ENCODE assay signal across 29 cellular contexts in the genomic region with DNA sequence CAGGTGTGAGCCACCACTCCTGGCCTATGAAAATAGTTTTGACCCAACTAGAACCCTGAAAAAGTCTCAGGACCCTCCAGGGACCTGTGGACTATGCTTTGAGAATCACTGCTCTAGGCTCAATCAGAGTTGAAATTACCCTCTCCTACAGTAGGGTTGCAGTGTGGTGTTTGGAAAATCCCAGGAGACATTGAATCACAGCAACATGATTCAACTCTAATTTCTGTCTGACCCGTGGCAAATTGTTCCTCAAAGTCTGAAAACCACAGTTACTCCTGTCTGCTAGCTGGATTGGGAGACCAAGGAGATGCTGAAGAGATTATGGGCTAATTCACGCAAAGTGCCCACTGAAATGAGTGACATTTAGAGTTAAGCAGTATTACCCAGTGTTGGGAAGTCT. TPM values are rescaled to one million over a fixed set of nuclear protein-coding genes. Genes with fewer than 3 reads are reported as not detected.
A peak's percentile ranks its signal among the peaks of the same experiment; 100 is the strongest.
DNase-seq lines count a peak whose midpoint lies in the region; ATAC-seq, FAIRE-seq and TF ChIP-seq lines count a peak whose summit lies in the region.
"Had no signal": no experiment of that assay in that cellular context is flagged by ENCODE, and none has a peak within 500 bp of the region (broad histone marks: within the 10 kb centered on the region; RNA-seq: fewer than 3 reads in every experiment).

No MANE protein-coding gene starts in this region.

- peaks cover 4% of the 10 kb centered on the region for H3K4me1 Mint-ChIP-seq in astrocyte (ENCODE audit: low read depth, unreplicated experiment)

- H3K4me1 ChIP-seq in A673 (ENCODE audit: insufficient read depth, low read length, poor library complexity, severe bottlenecking) (peaks cover 14% of the 10 kb centered on the region), astrocyte (ENCODE audit: insufficient read depth, low read length) (no peaks in the 10 kb centered on the region), psoas muscle (peaks cover 11% of the 10 kb centered on the region), BE2C (no peaks in the 10 kb centered on the region)
- H3K4me1 ChIP-seq: uterus had no signal

- H3K79me2 ChIP-seq in astrocyte (ENCODE audit: insufficient read depth, low read length), result no peaks in the 10 kb centered on the region

- BruUV-seq in A673 (replicated peaks; lab: Mats Ljungman, UMichigan), result no TSS peak

- H3K36me3 ChIP-seq in A673 (ENCODE audit: insufficient read depth, low read length, poor library complexity, severe bottlenecking) (no peaks in the 10 kb centered on the region), astrocyte (ENCODE audit: insufficient read depth, low read length) (no peaks in the 10 kb centered on the region), psoas muscle (ENCODE audit: insufficient read depth in 1 of 2, low read depth in 1 of 2) (no peaks in the 10 kb centered on the region), BE2C (no peaks in the 10 kb centered on the region)
- H3K36me3 ChIP-seq: adrenal gland, spleen, uterus had no signal

- H3K4me3 ChIP-seq in A673 (ENCODE audit: low read depth, low read length, poor library complexity, severe bottlenecking) (no peak overlapping the region), astrocyte (ENCODE audit: insufficient read depth, low read depth, low read length) (no peak overlapping the region), fibroblast of pulmonary artery (replicated peaks; ENCODE audit: low read depth, low read length) (no peak overlapping the region), psoas muscle (no peak overlapping the region), BE2C (ENCODE audit: low read depth, low read length) (no peak overlapping the region)
- H3K4me3 ChIP-seq: adrenal gland, spleen, uterus had no signal

- intact Hi-C loops in A673 (cut with micrococcal nuclease; ENCODE audit: unreplicated experiment), result no loop called here
- intact Hi-C loops in cardiac septum (cut with DNase I), result no loop called here
- intact Hi-C loops in psoas muscle (cut with DNase I), result no loop called here

- POLR2A ChIA-PET in A673 (lab: Charles Lee; ENCODE audit: low non-redundant PET), result no interaction called here

- DNase-seq in A673 (ENCODE audit: low spot score) (peak; percentile 67), GM04504 (ENCODE audit: low read depth) (peak; percentile 42), astrocyte (ENCODE audit: low read depth) (peak; percentile 54), fibroblast of pulmonary artery (ENCODE audit: low read depth) (peak; percentile 27), cardiac septum (ENCODE audit: low spot score) (no peak), psoas muscle (no peak), BE2C (no peak), cortex of kidney (lab: John Stamatoyannopoulos, UW) (no peak)
- DNase-seq: activated CD4-positive, alpha-beta T cell treated with anti-CD3 and anti-CD28 coated beads for 4 hours; activated CD8-positive, alpha-beta memory T cell treated with anti-CD3 and anti-CD28 coated beads, Interleukin-2, amount 50 U/mL, for 4 hours; activated effector memory CD4-positive, alpha-beta T cell treated with anti-CD3 and anti-CD28 coated beads, Interleukin-2, amount 50 U/mL, for 16 hours; adrenal gland; CD4-positive, CD25-positive, alpha-beta regulatory T cell; cerebellar nuclear complex; DMS153; endodermal cell; foreskin melanocyte; KG1; left cardiac atrium; NCI-H1092; NCI-H2081; NCI-H510A; spleen; stimulated activated CD8-positive, alpha-beta memory T cell treated with anti-CD3 and anti-CD28 coated beads, Interleukin-4, amount 100 ng/mL, for 48 hours; substantia nigra; uterus had no signal

- H3K9me3 Mint-ChIP-seq in astrocyte (ENCODE audit: unreplicated experiment), result no peaks in the 10 kb centered on the region
- H3K9me3 Mint-ChIP-seq: CD4-positive, CD25-positive, alpha-beta regulatory T cell; endodermal cell; natural killer cell treated with Interleukin-12 subunit alpha and Interleukin-12 subunit beta and Interleukin-15 and Interleukin-18, amount 100 ng/mL, for 72 hours had no signal

- FAIRE-seq in astrocyte (lab: Jason Lieb, UNC), result peak; percentile 34
- FAIRE-seq: TTC549 had no signal

- H4K20me1 ChIP-seq in astrocyte (ENCODE audit: insufficient read depth, low read length), result no peaks in the 10 kb centered on the region

- WGBS in psoas muscle, 3 donors, result 57 to 64% (median 59%) methylated on average over 2 of the region's 2 CpGs

- H3K36me3 Mint-ChIP-seq in astrocyte (ENCODE audit: low read depth, unreplicated experiment), result no peaks in the 10 kb centered on the region
- H3K36me3 Mint-ChIP-seq: CD4-positive, CD25-positive, alpha-beta regulatory T cell; natural killer cell treated with Interleukin-12 subunit alpha and Interleukin-12 subunit beta and Interleukin-15 and Interleukin-18, amount 100 ng/mL, for 72 hours had no signal

- H3K27me3 Mint-ChIP-seq in astrocyte (ENCODE audit: low read depth, unreplicated experiment), result no peaks in the 10 kb centered on the region

- H3K4me3 Mint-ChIP-seq in astrocyte (ENCODE audit: unreplicated experiment), result no peak overlapping the region
- H3K4me3 Mint-ChIP-seq: CD4-positive, CD25-positive, alpha-beta regulatory T cell; endodermal cell; natural killer cell treated with Interleukin-12 subunit alpha and Interleukin-12 subunit beta and Interleukin-15 and Interleukin-18, amount 100 ng/mL, for 72 hours had no signal

- CTCF ChIA-PET in A673 (lab: Charles Lee), result no interaction called here

- H3K27ac ChIP-seq in A673 (ENCODE audit: low read depth, low read length, poor library complexity, severe bottlenecking) (no peak overlapping the region), astrocyte (ENCODE audit: low read depth, low read length) (no peak overlapping the region), psoas muscle (no peak overlapping the region)
- H3K27ac ChIP-seq: adrenal gland, spleen, uterus had no signal

- TF ChIP-seq CTCF in A673 (conservative IDR thresholded peaks at IDR 0.05; ENCODE audit: low read depth, low read length) (no peak), astrocyte (IDR thresholded peaks at IDR 0.05; ENCODE audit: insufficient read depth, low read depth, low read length) (no peak), fibroblast of pulmonary artery (IDR thresholded peaks at IDR 0.05; ENCODE audit: low read length, missing control alignments) (no peak), psoas muscle (IDR thresholded peaks at IDR 0.05) (no peak), BE2C (IDR thresholded peaks at IDR 0.05; ENCODE audit: low read depth, low read length) (no peak)

- no peak overlapping the region for H3K4me2 ChIP-seq in astrocyte (ENCODE audit: low read length)

- H3K27ac Mint-ChIP-seq in astrocyte (ENCODE audit: unreplicated experiment), result no peak overlapping the region
- H3K27ac Mint-ChIP-seq: CD4-positive, CD25-positive, alpha-beta regulatory T cell; endodermal cell; natural killer cell treated with Interleukin-12 subunit alpha and Interleukin-12 subunit beta and Interleukin-15 and Interleukin-18, amount 100 ng/mL, for 72 hours; progenitor cell of endocrine pancreas had no signal

- H2AFZ ChIP-seq in astrocyte (ENCODE audit: low read depth, low read length), result no peak overlapping the region

- ATAC-seq in psoas muscle, result no peak
- ATAC-seq: left cardiac atrium; natural killer cell treated with Interleukin-12 subunit alpha and Interleukin-12 subunit beta and Interleukin-15 and Interleukin-18, amount 100 ng/mL, for 72 hours had no signal

- no peaks in the 10 kb centered on the region for H3K9me3 ChIP-seq in A673 (ENCODE audit: low read depth, low read length, poor library complexity, severe bottlenecking)
- no peaks in the 10 kb centered on the region for H3K9me3 ChIP-seq in astrocyte (ENCODE audit: insufficient read depth, low read depth, low read length)
- H3K9me3 ChIP-seq in psoas muscle, result no peaks in the 10 kb centered on the region
- no peaks in the 10 kb centered on the region for H3K9me3 ChIP-seq in BE2C
- H3K9me3 ChIP-seq: adrenal gland, spleen, uterus had no signal

- H3K9ac ChIP-seq in astrocyte (ENCODE audit: low read length), result no peak overlapping the region

- H3K27me3 ChIP-seq in A673 (replicated peaks; ENCODE audit: insufficient read depth, low read depth, low read length, poor library complexity), result no peaks in the 10 kb centered on the region
- H3K27me3 ChIP-seq in astrocyte (ENCODE audit: insufficient read depth, low read length), result no peaks in the 10 kb centered on the region
- H3K27me3 ChIP-seq in psoas muscle (ENCODE audit: insufficient read depth in 3 of 3, low read length in 2 of 3), result no peaks in the 10 kb centered on the region
- H3K27me3 ChIP-seq in BE2C, result no peaks in the 10 kb centered on the region
- H3K27me3 ChIP-seq: adrenal gland, spleen, uterus had no signal

RNA-seq across cellular contexts. Expression of a gene that starts 5.4 kb away (rescaled TPM):
- total RNA-seq in A673 (2021) (25.0 and 26.4 TPM in 2 replicates), astrocyte (37.3 and 41.0 TPM in 2 replicates), cardiac septum (45.9 TPM), psoas muscle (10 to 100 TPM; 31.8 to 37.9 (median 33.8) TPM)
- polyA plus RNA-seq in psoas muscle, result 10 to 100 TPM in 2 of 3 donors, 1 to 10 TPM in 1; 7.8 to 21.3 (median 11.6) TPM
- 25.5 TPM for polyA plus RNA-seq in BE2C (2012; ENCODE audit: insufficient read depth, insufficient read length, low read depth)

RNA-seq across cellular contexts. Expression of a gene that starts 39.5 kb away (rescaled TPM):
- total RNA-seq in A673 (2021) (54.5 and 54.9 TPM in 2 replicates), astrocyte (69.5 and 71.2 TPM in 2 replicates), cardiac septum (31.9 TPM), psoas muscle (10 to 100 TPM; 47.1 to 58.6 (median 54.6) TPM)
- polyA plus RNA-seq in psoas muscle, result 10 to 100 TPM; 45.7 to 46.7 (median 45.7) TPM
- 148 TPM for polyA plus RNA-seq in BE2C (2012; ENCODE audit: insufficient read depth, insufficient read length, low read depth)

Comparison
In these comparisons a context has a peak if more than half of its experiments do, and no peak if none do; other contexts are left out.
1. DNase-seq: peak in A673 (single experiment), GM04504 (single experiment), astrocyte (single experiment) and fibroblast of pulmonary artery (single experiment); none in cardiac septum (single experiment), psoas muscle (0 of 2), BE2C (single experiment) and cortex of kidney (single experiment).